ENCODE assay signal across 8 cellular contexts in the genomic region with DNA sequence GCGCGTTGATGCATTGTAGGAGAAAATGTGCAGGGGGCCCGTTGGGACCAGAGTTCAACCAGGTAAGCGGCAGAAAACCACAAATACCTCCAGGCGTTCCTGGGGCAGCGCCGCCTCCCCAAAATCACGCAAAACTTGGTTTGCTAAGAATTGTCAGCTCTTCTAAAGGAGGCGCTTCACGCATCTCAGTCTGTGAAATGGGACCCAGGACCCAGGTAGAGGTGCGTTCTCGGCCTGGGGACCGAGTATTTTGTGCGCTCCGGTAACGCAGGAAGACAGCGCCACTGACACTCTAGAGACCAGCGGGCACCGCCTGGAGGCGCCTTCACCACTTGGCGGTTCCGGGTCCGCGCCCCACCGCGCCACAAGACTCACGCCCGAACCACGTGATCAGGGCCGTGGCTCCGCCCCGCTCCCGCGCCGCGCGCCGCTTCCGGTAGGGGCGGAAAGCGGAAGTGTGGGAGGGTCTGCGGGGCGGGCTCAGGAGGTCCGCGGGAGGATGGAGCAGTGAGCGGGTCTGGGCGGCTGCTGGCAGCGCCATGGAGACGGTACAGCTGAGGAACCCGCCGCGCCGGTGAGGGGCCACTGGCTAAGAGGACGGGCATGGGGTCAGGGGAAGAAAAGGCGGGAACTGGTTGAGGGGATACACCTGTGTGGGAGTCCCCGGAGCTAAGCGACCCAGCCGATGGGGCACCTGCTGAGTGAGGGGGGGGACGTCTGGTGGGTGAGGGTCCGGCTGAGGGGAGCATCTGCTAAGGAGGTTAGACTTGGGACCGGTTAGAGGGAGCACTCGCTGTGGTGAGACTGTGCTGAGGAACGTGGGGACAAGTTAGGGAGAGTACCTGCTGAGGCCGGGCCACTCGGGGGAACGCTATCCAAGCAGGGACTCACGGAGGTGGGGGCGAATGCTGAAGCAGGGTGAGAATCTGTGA. TPM values are rescaled to one million over a fixed set of nuclear protein-coding genes. Genes with fewer than 3 reads are reported as not detected.
DNase-seq lines count a peak whose midpoint lies in the region; ATAC-seq and TF ChIP-seq lines count a peak whose summit lies in the region.

A gene (plus strand): TSS at position 483 of the 932 bp plus-strand sequence. CDS start 57 bp downstream, at position 540.

- peak; percentile 68 for TF ChIP-seq CTCF in DOHH2 (IDR thresholded peaks at IDR 0.05; ENCODE audit: low read depth, low read length, poor library complexity, severe bottlenecking)

- H3K9me2 ChIP-seq in DOHH2 (replicated peaks; ENCODE audit: control insufficient read depth, low read length), result no peaks in the 10 kb centered on the region

- H3K9me3 Mint-ChIP-seq in activated T-helper 1 cell treated with anti-CD3 and anti-CD28 coated beads, Interleukin-12 subunit alpha, Interleukin-12 subunit beta, Interleukin-2, Interleukin-4 antibody, amounts not matched to agents 30 ng/mL and 10 ng/mL and 1 ng/mL, durations not matched to agents 14 hours and 24 hours and 36 hours, result no peaks in the 10 kb centered on the region
- peaks cover 0 to 1% (median 0%) of the 10 kb centered on the region in 11 donors for H3K9me3 Mint-ChIP-seq in naive thymus-derived CD4-positive, alpha-beta T cell

- CTCF ChIA-PET in naive thymus-derived CD4-positive, alpha-beta T cell (lab: Charles Lee), result interaction anchor here (1.2 to 4.0 kb wide), 3 partner anchors 12 to 45 kb away, joined by 5 to 28 read pairs (median 7); no protein-coding TSS in a partner anchor

- peaks cover 8% of the 10 kb centered on the region; the same call in 1 of the 2 replicates for H4K20me1 ChIP-seq in DOHH2 (ENCODE audit: control insufficient read depth, insufficient read depth, low read depth, low read length)

- peaks cover 20% of the 10 kb centered on the region for H3F3A ChIP-seq in DOHH2 (ENCODE audit: control insufficient read depth, insufficient read depth)

- peaks cover 20% of the 10 kb centered on the region for H3K36me3 Mint-ChIP-seq in activated T-helper 1 cell treated with anti-CD3 and anti-CD28 coated beads, Interleukin-12 subunit alpha, Interleukin-12 subunit beta, Interleukin-2, Interleukin-4 antibody, amounts not matched to agents 30 ng/mL and 10 ng/mL and 1 ng/mL, durations not matched to agents 14 hours and 24 hours and 36 hours (ENCODE audit: low read depth)
- H3K36me3 Mint-ChIP-seq in naive thymus-derived CD4-positive, alpha-beta T cell, result peaks cover 8 to 34% (median 11%) of the 10 kb centered on the region in 5 donors

- peaks cover 69% of the 10 kb centered on the region for H3K4me1 ChIP-seq in DOHH2 (ENCODE audit: control insufficient read depth, low read length)
- H3K4me1 ChIP-seq in naive thymus-derived CD4-positive, alpha-beta T cell (ENCODE audit: control insufficient read depth in 2 of 2, insufficient read depth in 2 of 2, low read length in 2 of 2), result peaks cover 16 to 17% of the 10 kb centered on the region in 2 donors

- H3K4me1 Mint-ChIP-seq in activated T-helper 1 cell treated with anti-CD3 and anti-CD28 coated beads, Interleukin-12 subunit alpha, Interleukin-12 subunit beta, Interleukin-2, Interleukin-4 antibody, amounts not matched to agents 30 ng/mL and 10 ng/mL and 1 ng/mL, durations not matched to agents 14 hours and 24 hours and 36 hours (ENCODE audit: low read depth), result peaks cover 77% of the 10 kb centered on the region
- peaks cover 32 to 60% (median 55%) of the 10 kb centered on the region in 7 donors for H3K4me1 Mint-ChIP-seq in naive thymus-derived CD4-positive, alpha-beta T cell

- intact Hi-C loops in activated T-helper 1 cell treated with anti-CD3 and anti-CD28 coated beads, Interleukin-12 subunit alpha, Interleukin-12 subunit beta, Interleukin-2, Interleukin-4 antibody, amounts not matched to agents 30 ng/mL and 10 ng/mL and 1 ng/mL, durations not matched to agents 14 hours and 24 hours and 36 hours (cut with micrococcal nuclease), result loop anchor here (2.0 to 10.0 kb wide), 8 partner anchors 55 to 969 kb away; a partner anchor contains a TSS
- intact Hi-C loops in naive thymus-derived CD4-positive, alpha-beta T cell (cut with micrococcal nuclease), result loop anchor here (1.0 to 10.0 kb wide), 12 partner anchors 13 to 756 kb away; a partner anchor contains a TSS

- POLR2A ChIA-PET in naive thymus-derived CD4-positive, alpha-beta T cell (lab: Charles Lee), result interaction anchor here (0.6 to 7.6 kb wide), 17 partner anchors 12 to 756 kb away, joined by 3 to 190 read pairs (median 4); a partner anchor contains a TSS

- peak within 1 kb of the TSS; percentile 88 for H3K27ac Mint-ChIP-seq in activated T-helper 1 cell treated with anti-CD3 and anti-CD28 coated beads, Interleukin-12 subunit alpha, Interleukin-12 subunit beta, Interleukin-2, Interleukin-4 antibody, amounts not matched to agents 30 ng/mL and 10 ng/mL and 1 ng/mL, durations not matched to agents 14 hours and 24 hours and 36 hours
- H3K27ac Mint-ChIP-seq in naive thymus-derived CD4-positive, alpha-beta T cell, result peak within 1 kb of the TSS; percentile 80 to 98 (median 90)

- H3K27me3 Mint-ChIP-seq in activated T-helper 1 cell treated with anti-CD3 and anti-CD28 coated beads, Interleukin-12 subunit alpha, Interleukin-12 subunit beta, Interleukin-2, Interleukin-4 antibody, amounts not matched to agents 30 ng/mL and 10 ng/mL and 1 ng/mL, durations not matched to agents 14 hours and 24 hours and 36 hours (ENCODE audit: insufficient read depth), result no peaks in the 10 kb centered on the region
- no peaks in the 10 kb centered on the region for H3K27me3 Mint-ChIP-seq in naive thymus-derived CD4-positive, alpha-beta T cell

- peak within 1 kb of the TSS; percentile 88 for H3K27ac ChIP-seq in DOHH2 (ENCODE audit: low read depth, low read length)
- peak within 1 kb of the TSS; percentile 91 for H3K27ac ChIP-seq in naive thymus-derived CD4-positive, alpha-beta T cell (ENCODE audit: low read depth, low read length)

- DNase-seq in Kasumi-1 (lab: John Stamatoyannopoulos, UW), result peak; percentile 89 to 90
- DNase-seq in RKO (ENCODE audit: low spot score), result peak; percentile 95
- peak; percentile 95 for DNase-seq in activated T-helper 1 cell treated with anti-CD3 and anti-CD28 coated beads, Interleukin-12 subunit alpha, Interleukin-12 subunit beta, Interleukin-2, Interleukin-4 antibody, amounts not matched to agents 30 ng/mL and 10 ng/mL and 1 ng/mL, durations not matched to agents 14 hours and 24 hours and 36 hours (ENCODE audit: low spot score)
- peak; percentile 89 for DNase-seq in fibroblast of gingiva (ENCODE audit: low read depth)
- peak; percentile 93 to 98 (median 96) for DNase-seq in naive thymus-derived CD4-positive, alpha-beta T cell
- peak; percentile 91 to 98 (median 96) for DNase-seq in stimulated activated naive CD4-positive, alpha-beta T cell (lab: John Stamatoyannopoulos, UW)

- peak within 1 kb of the TSS; percentile 95 for H3K4me3 ChIP-seq in DOHH2 (ENCODE audit: low read length)
- peak within 1 kb of the TSS; percentile 75 for H3K4me3 ChIP-seq in naive thymus-derived CD4-positive, alpha-beta T cell (ENCODE audit: low read length)

- H3K4me3 Mint-ChIP-seq in activated T-helper 1 cell treated with anti-CD3 and anti-CD28 coated beads, Interleukin-12 subunit alpha, Interleukin-12 subunit beta, Interleukin-2, Interleukin-4 antibody, amounts not matched to agents 30 ng/mL and 10 ng/mL and 1 ng/mL, durations not matched to agents 14 hours and 24 hours and 36 hours, result peak within 1 kb of the TSS; percentile 92
- peak within 1 kb of the TSS; percentile 93 to 100 (median 95) for H3K4me3 Mint-ChIP-seq in naive thymus-derived CD4-positive, alpha-beta T cell

- no peaks in the 10 kb centered on the region for H3K9me3 ChIP-seq in DOHH2 (ENCODE audit: control insufficient read depth, insufficient read depth, low read length)
- no peaks in the 10 kb centered on the region for H3K9me3 ChIP-seq in naive thymus-derived CD4-positive, alpha-beta T cell (ENCODE audit: control insufficient read depth in 2 of 3, low read length in 3 of 3)

- ATAC-seq in GM21825 (IDR thresholded peaks at IDR 0.05; ENCODE audit: unreplicated experiment), result peak; percentile 68
- ATAC-seq in naive thymus-derived CD4-positive, alpha-beta T cell, result peak; percentile 93

- peaks cover 42% of the 10 kb centered on the region for H3K36me3 ChIP-seq in DOHH2 (ENCODE audit: control insufficient read depth, low read length)
- H3K36me3 ChIP-seq in naive thymus-derived CD4-positive, alpha-beta T cell (ENCODE audit: control insufficient read depth in 2 of 3, insufficient read depth in 3 of 3, low read length in 3 of 3), result peaks cover 0 to 10% (median 0%) of the 10 kb centered on the region in 3 experiments

- peak within 1 kb of the TSS; percentile 89 for H3K4me2 ChIP-seq in DOHH2 (ENCODE audit: low read length)

- H3K27me3 ChIP-seq in DOHH2 (ENCODE audit: control insufficient read depth, low read length), result no peaks in the 10 kb centered on the region
- H3K27me3 ChIP-seq in naive thymus-derived CD4-positive, alpha-beta T cell (ENCODE audit: control insufficient read depth in 2 of 2, insufficient read depth in 2 of 2, low read length in 2 of 2), result no peaks in the 10 kb centered on the region

- H3K79me2 ChIP-seq in DOHH2 (ENCODE audit: control insufficient read depth, low read length), result peaks cover 57% of the 10 kb centered on the region

RNA-seq across cellular contexts. Expression of the gene that starts here (rescaled TPM):
- 149 and 155 TPM in 2 replicates for total RNA-seq in activated T-helper 1 cell treated with anti-CD3 and anti-CD28 coated beads, Interleukin-12 subunit alpha, Interleukin-12 subunit beta, Interleukin-2, Interleukin-4 antibody, amounts not matched to agents 30 ng/mL and 10 ng/mL and 1 ng/mL, durations not matched to agents 14 hours and 24 hours and 36 hours
- total RNA-seq in naive thymus-derived CD4-positive, alpha-beta T cell, result 100 to 1,000 TPM; 207 to 383 (median 267) TPM
- polyA plus RNA-seq in naive thymus-derived CD4-positive, alpha-beta T cell, result 100 to 1,000 TPM; 175 to 241 TPM

Comparison
In these comparisons a context has a peak if more than half of its experiments do, and no peak if none do; other contexts are left out.
1. Peak in every context shown above with its lines: DNase-seq, ATAC-seq, H3K4me3 ChIP-seq and H3K27ac ChIP-seq.